8 cellular contexts compared by ENCODE assay signal in the genomic region with DNA sequence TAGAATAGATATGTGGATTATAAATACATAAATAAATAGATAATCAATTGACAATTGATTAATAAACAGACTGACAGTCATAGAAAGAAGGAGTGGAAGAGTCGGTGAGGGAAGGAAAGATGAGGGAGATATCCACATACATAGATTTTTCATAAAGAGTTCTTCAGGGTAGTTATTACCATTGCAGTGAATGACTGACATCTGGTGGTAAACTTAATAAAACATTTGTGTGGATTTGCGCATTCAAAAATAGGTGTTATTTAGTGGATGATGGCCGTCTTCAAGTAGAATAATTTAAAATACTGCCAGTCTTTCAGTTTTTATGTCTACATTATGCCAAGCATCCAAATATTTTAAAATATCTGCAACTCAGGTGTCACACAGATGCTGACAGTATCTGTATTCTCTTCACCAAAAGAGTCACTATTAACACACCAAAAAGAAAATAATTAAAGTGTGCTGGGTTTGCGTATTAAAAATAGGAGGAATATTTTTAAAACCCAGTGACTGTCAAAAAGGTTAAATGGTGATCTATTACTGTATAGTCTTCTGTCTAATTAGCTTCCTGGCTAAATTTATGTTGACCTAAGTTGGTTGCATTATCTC.
A peak's percentile ranks its signal among the peaks of the same experiment; 100 is the strongest.
DNase-seq lines count a peak whose midpoint lies in the region; TF ChIP-seq lines count a peak whose summit lies in the region.

No MANE protein-coding gene starts in this region.

- H3K14ac ChIP-seq in H9 (ENCODE audit: insufficient read depth, low read length), result no peak overlapping the region

- H3K9me3 ChIP-seq in H9 (ENCODE audit: control insufficient read depth, low read depth, low read length) (no peaks in the 10 kb centered on the region), endodermal cell (ENCODE audit: control insufficient read depth, low read length) (no peaks in the 10 kb centered on the region)

- H3K27ac ChIP-seq in H9 (ENCODE audit: insufficient read length, low read depth, low read length) (no peak overlapping the region), endodermal cell (ENCODE audit: low read depth, low read length) (no peak overlapping the region)

- H2BK5ac ChIP-seq in H9 (ENCODE audit: insufficient read length, low read length), result no peak overlapping the region

- no peak overlapping the region for H2BK20ac ChIP-seq in H9 (ENCODE audit: low read depth, low read length, poor library complexity, severe bottlenecking)

- H3K4me1 ChIP-seq in H9 (ENCODE audit: insufficient read depth, low read length) (no peaks in the 10 kb centered on the region), endodermal cell (ENCODE audit: control insufficient read depth, insufficient read depth, low read length) (no peaks in the 10 kb centered on the region)

- no peaks in the 10 kb centered on the region for H3K23me2 ChIP-seq in H9 (ENCODE audit: insufficient read length, low read depth, low read length, poor library complexity, severe bottlenecking)

- no peaks in the 10 kb centered on the region for H3K27me3 Mint-ChIP-seq in H9 (ENCODE audit: low read depth)
- H3K27me3 Mint-ChIP-seq in endodermal cell (ENCODE audit: insufficient read depth), result no peaks in the 10 kb centered on the region
- H3K27me3 Mint-ChIP-seq in progenitor cell of endocrine pancreas, result no peaks in the 10 kb centered on the region

- peaks cover 0 to 7% (median 2%) of the 10 kb centered on the region in 3 experiments; a peak in 3 of 7 replicates for H3K36me3 Mint-ChIP-seq in H9 (ENCODE audit: insufficient read depth in 1 of 3, low read depth in 3 of 3)
- no peaks in the 10 kb centered on the region for H3K36me3 Mint-ChIP-seq in endodermal cell (ENCODE audit: low read depth)
- no peaks in the 10 kb centered on the region for H3K36me3 Mint-ChIP-seq in progenitor cell of endocrine pancreas (ENCODE audit: insufficient read depth)

- TF ChIP-seq CTCF in H9 (conservative IDR thresholded peaks at IDR 0.05) (peak; percentile 38; the same call in 2 of the 3 replicates), endodermal cell (conservative IDR thresholded peaks at IDR 0.05) (peak; percentile 46), progenitor cell of endocrine pancreas (IDR thresholded peaks at IDR 0.05; ENCODE audit: unreplicated experiment) (peak; percentile 57)

- H3K4ac ChIP-seq in H9 (ENCODE audit: low read depth, low read length), result no peak overlapping the region

- H4K5ac ChIP-seq in H9 (ENCODE audit: insufficient read length, low read depth, low read length), result no peak overlapping the region

- no peak overlapping the region for H4K91ac ChIP-seq in H9 (ENCODE audit: insufficient read length, low read depth, low read length)

- H3K18ac ChIP-seq in H9 (ENCODE audit: insufficient read length, low read depth, low read length), result no peak overlapping the region

- H2AK5ac ChIP-seq in H9 (ENCODE audit: insufficient read length, low read length), result no peak overlapping the region

- H3K9ac ChIP-seq in H9 (ENCODE audit: extremely low read depth, insufficient read length, low read length) (no peak overlapping the region), endodermal cell (ENCODE audit: extremely low read depth, low read length, poor library complexity, severe bottlenecking) (no peak overlapping the region)

- peak; percentile 69 to 75 for DNase-seq in AML-193 (lab: John Stamatoyannopoulos, UW)
- DNase-seq in H9, result no peak
- peak; percentile 71 for DNase-seq in NCI-H748 treated with DMSO at 0.1 percent for 48 hours (lab: John Stamatoyannopoulos, UW)
- DNase-seq in endodermal cell, result no peak
- no peak for DNase-seq in progenitor cell of endocrine pancreas (ENCODE audit: low spot score, unreplicated experiment)
- no peak for DNase-seq in GF-D8 (lab: John Stamatoyannopoulos, UW)
- DNase-seq in NCI-H128 (lab: John Stamatoyannopoulos, UW; ENCODE audit: unreplicated experiment), result no peak
- no peak for DNase-seq in 8988T

- H3K4me3 ChIP-seq in endodermal cell (ENCODE audit: low read length), result no peak overlapping the region

- H3K4me1 Mint-ChIP-seq in H9 (no peaks in the 10 kb centered on the region), endodermal cell (no peaks in the 10 kb centered on the region), progenitor cell of endocrine pancreas (ENCODE audit: low read depth) (peaks cover 4% of the 10 kb centered on the region)

- no peak overlapping the region for H3K4me3 Mint-ChIP-seq in H9
- H3K4me3 Mint-ChIP-seq in endodermal cell, result no peak overlapping the region
- no peak overlapping the region for H3K4me3 Mint-ChIP-seq in progenitor cell of endocrine pancreas (ENCODE audit: low read depth)

- no peak overlapping the region for H3K56ac ChIP-seq in H9 (ENCODE audit: insufficient read length, low read depth, low read length)

- H3T11ph ChIP-seq in H9 (ENCODE audit: low read length), result no peak overlapping the region

- no peak overlapping the region for H4K8ac ChIP-seq in H9 (replicated peaks; ENCODE audit: insufficient read length, low read depth, low read length)

- no peaks in the 10 kb centered on the region for H3K79me1 ChIP-seq in H9 (ENCODE audit: insufficient read depth, low read depth, low read length, poor library complexity, severe bottlenecking)

- H2BK15ac ChIP-seq in H9 (ENCODE audit: low read depth, low read length), result no peak overlapping the region

- H4K20me1 ChIP-seq in H9 (ENCODE audit: control insufficient read depth, insufficient read depth, insufficient read length), result no peaks in the 10 kb centered on the region

- H2AFZ ChIP-seq in H9 (ENCODE audit: low read length), result no peak overlapping the region

- H3K27ac Mint-ChIP-seq in H9 (no peak overlapping the region), endodermal cell (no peak overlapping the region), progenitor cell of endocrine pancreas (no peak overlapping the region)

- no peaks in the 10 kb centered on the region for H3K27me3 ChIP-seq in H9 (ENCODE audit: insufficient read depth, low read length)
- no peaks in the 10 kb centered on the region for H3K27me3 ChIP-seq in endodermal cell (ENCODE audit: control insufficient read depth, insufficient read depth, low read length, poor library complexity, severe bottlenecking)

- H3K79me2 ChIP-seq in H9 (ENCODE audit: insufficient read depth, low read length), result no peaks in the 10 kb centered on the region

- H3K36me3 ChIP-seq in endodermal cell (ENCODE audit: control insufficient read depth, insufficient read depth, low read length), result no peaks in the 10 kb centered on the region

- WGBS in H9 (ENCODE audit: extremely low coverage, insufficient read length, low lambda C conversion rate), result no CpG with 5 or more reads among the region's 4 CpGs
- 33 to 81% methylated on average over 1 to 4 of the region's 4 CpGs for WGBS in endodermal cell (ENCODE audit: insufficient coverage in 1 of 2, insufficient read length in 1 of 2), 2 experiments

- H3K23ac ChIP-seq in H9 (ENCODE audit: insufficient read length, low read depth, low read length), result no peak overlapping the region

- H2BK120ac ChIP-seq in H9 (ENCODE audit: low read depth, low read length, poor library complexity, severe bottlenecking), result no peak overlapping the region

- H2BK12ac ChIP-seq in H9 (ENCODE audit: insufficient read length, low read depth, low read length), result no peak overlapping the region

- H3K9me3 Mint-ChIP-seq in H9, result peaks cover 0 to under 1% of the 10 kb centered on the region in 2 experiments; a peak in 1 of 5 replicates
- peaks cover 1% of the 10 kb centered on the region for H3K9me3 Mint-ChIP-seq in endodermal cell
- no peaks in the 10 kb centered on the region for H3K9me3 Mint-ChIP-seq in progenitor cell of endocrine pancreas (ENCODE audit: low read depth)

- no peak overlapping the region for H3K4me2 ChIP-seq in H9 (ENCODE audit: insufficient read depth, insufficient read length, low read length)

Comparison
In these comparisons a context has a peak if more than half of its experiments do, and no peak if none do; other contexts are left out.
1. DNase-seq: peak in AML-193 (2 of 2) and NCI-H748 treated with DMSO at 0.1 percent for 48 hours (single experiment); none in H9 (single experiment), endodermal cell (single experiment), progenitor cell of endocrine pancreas (single experiment), GF-D8 (single experiment), NCI-H128 (single experiment) and 8988T (single experiment).
2. Peak in every context shown above with its lines, with median percentiles within 50 percentile points of each other: CTCF ChIP-seq.